In the genomic region with DNA sequence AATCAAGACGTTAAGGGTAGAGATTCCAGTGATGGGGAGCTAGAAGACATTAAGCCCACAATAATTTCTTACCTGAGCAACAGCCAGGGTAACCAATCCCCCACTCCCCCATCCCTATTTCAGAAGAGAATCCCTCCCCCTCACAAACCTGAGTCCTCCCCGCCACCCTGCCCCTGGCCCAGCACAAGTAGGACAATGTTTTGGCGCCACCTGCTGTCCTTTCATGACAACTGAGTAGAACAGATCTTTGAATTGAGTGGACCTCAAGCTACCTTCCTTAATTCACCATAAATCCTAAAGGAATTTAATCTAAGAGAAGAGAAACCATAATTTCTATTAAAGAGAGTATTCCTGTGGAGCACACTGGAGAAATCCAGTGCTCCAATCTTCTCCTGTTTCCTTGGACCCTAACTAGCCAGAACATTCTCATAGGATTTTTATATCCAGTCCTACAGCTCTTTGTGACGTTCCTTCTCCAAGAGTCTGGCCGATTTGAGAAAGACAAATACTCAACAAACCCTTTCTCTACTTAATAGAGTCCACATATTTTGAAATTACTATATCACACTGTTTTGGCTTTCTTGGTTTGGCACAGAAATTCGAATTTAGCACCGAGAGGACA, we compare ENCODE assay signal across 8 cellular contexts. TPM values are rescaled to one million over a fixed set of nuclear protein-coding genes. Genes with fewer than 3 reads are reported as not detected.
DNase-seq lines count a peak whose midpoint lies in the region; ATAC-seq, FAIRE-seq and TF ChIP-seq lines count a peak whose summit lies in the region.

No MANE protein-coding gene starts in this region.

- DNase-seq in AG10803 (ENCODE audit: low read depth) (peak; percentile 37), GM18507 (ENCODE audit: extremely low spot score, insufficient read length, low read depth) (peak; percentile 23), OCI-LY7 (ENCODE audit: low spot score) (peak; percentile 62), activated T-helper 1 cell treated with Interleukin-2 at 50 U/mL for 16 hours (ENCODE audit: low read depth) (peak; percentile 26), fibroblast of villous mesenchyme (ENCODE audit: low read depth) (peak; percentile 58), osteoblast (ENCODE audit: insufficient read length, low spot score, missing footprints) (peak; percentile 53), upper lobe of right lung (peak; percentile 72)

- peak; percentile 79 for FAIRE-seq in GM18507 (lab: Jason Lieb, UNC)

- H3K27me3 ChIP-seq in osteoblast (ENCODE audit: insufficient read depth, low read length): no peaks in the 10 kb centered on the region
- H3K27me3 ChIP-seq in upper lobe of right lung: no peaks in the 10 kb centered on the region

- TF ChIP-seq CTCF in AG10803 (conservative IDR thresholded peaks at IDR 0.05; ENCODE audit: low read length) (peak; percentile 79), OCI-LY7 (conservative IDR thresholded peaks at IDR 0.05; ENCODE audit: low read length) (peak; percentile 92), fibroblast of villous mesenchyme (IDR thresholded peaks at IDR 0.05; ENCODE audit: insufficient read depth, low read depth, low read length) (peak; percentile 82), osteoblast (IDR thresholded peaks at IDR 0.05; ENCODE audit: extremely low read depth, low read depth, low read length) (peak; percentile 79), upper lobe of right lung (IDR thresholded peaks at IDR 0.05) (peak; percentile 70)

- POLR2A ChIA-PET in OCI-LY7 (lab: Charles Lee): interaction anchor here (0.8 kb wide), 1 partner anchor 60 kb away, joined by 3 read pairs; no protein-coding TSS in a partner anchor

- H3K9me3 ChIP-seq in OCI-LY7 (ENCODE audit: low read length): no peaks in the 10 kb centered on the region
- H3K9me3 ChIP-seq in osteoblast (ENCODE audit: low read depth, low read length): no peaks in the 10 kb centered on the region
- no peaks in the 10 kb centered on the region for H3K9me3 ChIP-seq in upper lobe of right lung

- CTCF ChIA-PET in OCI-LY7 (lab: Charles Lee; ENCODE audit: unreplicated experiment): interaction anchor here (0.5 to 0.8 kb wide), 5 partner anchors 9 to 203 kb away, joined by 3 to 7 read pairs (median 3); no protein-coding TSS in a partner anchor

- no peaks in the 10 kb centered on the region for H3K79me2 ChIP-seq in OCI-LY7 (ENCODE audit: insufficient read depth, low read depth, low read length)
- H3K79me2 ChIP-seq in osteoblast (ENCODE audit: insufficient read depth, low read length): no peaks in the 10 kb centered on the region

- no peaks in the 10 kb centered on the region for H3K36me3 ChIP-seq in OCI-LY7 (ENCODE audit: insufficient read depth, low read length)
- no peaks in the 10 kb centered on the region for H3K36me3 ChIP-seq in osteoblast (ENCODE audit: insufficient read depth, low read length)
- no peaks in the 10 kb centered on the region for H3K36me3 ChIP-seq in upper lobe of right lung

- no peaks in the 10 kb centered on the region for H3K9me2 ChIP-seq in OCI-LY7 (ENCODE audit: insufficient read depth, low read length)

- no peak overlapping the region for H3K4me2 ChIP-seq in OCI-LY7 (ENCODE audit: low read length)
- no peak overlapping the region for H3K4me2 ChIP-seq in osteoblast (ENCODE audit: insufficient read depth, low read length)

- H3K4me1 ChIP-seq in OCI-LY7 (ENCODE audit: insufficient read depth, low read length, poor library complexity, severe bottlenecking): no peaks in the 10 kb centered on the region
- peaks cover 7% of the 10 kb centered on the region for H3K4me1 ChIP-seq in osteoblast (ENCODE audit: insufficient read depth, low read length)
- H3K4me1 ChIP-seq in upper lobe of right lung: peaks cover 26% of the 10 kb centered on the region

- H2AFZ ChIP-seq in OCI-LY7 (ENCODE audit: low read length) (no peak overlapping the region), osteoblast (ENCODE audit: low read length) (no peak overlapping the region)

- no TSS peak for BruUV-seq in OCI-LY7 (replicated peaks; lab: Mats Ljungman, UMichigan)

- H4K20me1 ChIP-seq in OCI-LY7 (ENCODE audit: insufficient read depth, low read length) (no peaks in the 10 kb centered on the region), osteoblast (ENCODE audit: insufficient read depth, low read length) (peaks cover 13% of the 10 kb centered on the region)

- H3K27ac ChIP-seq in OCI-LY7 (ENCODE audit: low read depth, low read length, poor library complexity, severe bottlenecking): no peak overlapping the region
- no peak overlapping the region for H3K27ac ChIP-seq in osteoblast (ENCODE audit: low read depth, low read length)
- no peak overlapping the region for H3K27ac ChIP-seq in upper lobe of right lung

- H3K4me3 ChIP-seq in AG10803 (ENCODE audit: low read length) (no peak overlapping the region), OCI-LY7 (ENCODE audit: low read depth, low read length, poor library complexity, severe bottlenecking) (no peak overlapping the region), fibroblast of villous mesenchyme (ENCODE audit: low read depth, low read length) (no peak overlapping the region), osteoblast (ENCODE audit: insufficient read depth, low read length) (no peak overlapping the region), upper lobe of right lung (no peak overlapping the region)

- intact Hi-C loops in OCI-LY7 (cut with micrococcal nuclease; ENCODE audit: unreplicated experiment): loop anchor here (1.0 kb wide), 3 partner anchors 46 to 90 kb away; no protein-coding TSS in a partner anchor
- intact Hi-C loops in upper lobe of right lung (cut with DNase I): loop anchor here (10.0 kb wide), 1 partner anchor 45 kb away; no protein-coding TSS in a partner anchor

- ATAC-seq in upper lobe of right lung (peak; percentile 81), GM19035 (IDR thresholded peaks at IDR 0.05; ENCODE audit: unreplicated experiment) (no peak)

RNA-seq across cellular contexts. Expression of gene NHEJ1, which starts 41.1 kb away (rescaled TPM):
- 12.7 and 14.9 TPM in 2 replicates for total RNA-seq in OCI-LY7 (2014; rRNA removed; shearing (Covaris generic))
- total RNA-seq in OCI-LY7 (2022) (12.3 and 14.3 TPM in 2 replicates), fibroblast of villous mesenchyme (21.9 and 24.2 TPM in 2 replicates), osteoblast (21.7 and 23.0 TPM in 2 replicates), upper lobe of right lung (14.3 TPM)

RNA-seq across cellular contexts. Expression of gene SLC23A3, which starts 50.3 kb away (rescaled TPM):
- 2.7 and 4.0 TPM in 2 replicates for total RNA-seq in OCI-LY7 (2014; rRNA removed; shearing (Covaris generic))
- 3.1 and 6.7 TPM in 2 replicates for total RNA-seq in OCI-LY7 (2022)
- total RNA-seq in fibroblast of villous mesenchyme: 0.64 and 0.86 TPM in 2 replicates
- 1.4 and 1.5 TPM in 2 replicates for total RNA-seq in osteoblast
- total RNA-seq in upper lobe of right lung: 3.1 TPM

RNA-seq across cellular contexts. Expression of gene CNPPD1, which starts 57.2 kb away (rescaled TPM):
- total RNA-seq in OCI-LY7 (2014; rRNA removed; shearing (Covaris generic)): 39.2 and 40.1 TPM in 2 replicates
- total RNA-seq in OCI-LY7 (2022): 67.5 and 68.2 TPM in 2 replicates
- total RNA-seq in fibroblast of villous mesenchyme: 17.7 and 19.6 TPM in 2 replicates
- 26.1 and 26.5 TPM in 2 replicates for total RNA-seq in osteoblast
- 64.0 TPM for total RNA-seq in upper lobe of right lung

RNA-seq across cellular contexts. Expression of gene RETREG2, which starts 58.5 kb away (rescaled TPM):
- 44.9 and 59.1 TPM in 2 replicates for total RNA-seq in OCI-LY7 (2014; rRNA removed; shearing (Covaris generic))
- total RNA-seq in OCI-LY7 (2022) (74.6 and 88.2 TPM in 2 replicates), fibroblast of villous mesenchyme (57.4 and 62.5 TPM in 2 replicates), osteoblast (109 and 121 TPM in 2 replicates), upper lobe of right lung (79.8 TPM)

RNA-seq across cellular contexts. Expression of gene IHH, which starts 58.8 kb away (rescaled TPM):
- total RNA-seq in OCI-LY7 (2014; rRNA removed; shearing (Covaris generic)): not detected in 2 replicates
- total RNA-seq in OCI-LY7 (2022) (not detected in 2 replicates), fibroblast of villous mesenchyme (not detected in 2 replicates), osteoblast (under 0.01 and 0.29 TPM in 2 replicates), upper lobe of right lung (0.69 TPM)
